Comparison of ENCODE assay signal across 9 cellular contexts in genomic region chr14:59465570-59466150, GRCh38. TPM values are rescaled to one million over a fixed set of nuclear protein-coding genes. Genes with fewer than 3 reads are reported as not detected.
A peak's percentile ranks its signal among the peaks of the same experiment; 100 is the strongest.
DNase-seq lines count a peak whose midpoint lies in the region; ATAC-seq and TF ChIP-seq lines count a peak whose summit lies in the region.
"Had no signal": no experiment of that assay in that cellular context is flagged by ENCODE, and none has a peak within 500 bp of the region (broad histone marks: within the 10 kb centered on the region; RNA-seq: fewer than 3 reads in every experiment).

No MANE protein-coding gene starts in this region.

- peak overlapping the region; percentile 79 to 93 (median 89) for H3K4me3 Mint-ChIP-seq in CD8-positive, alpha-beta memory T cell
- peak overlapping the region; percentile 72 for H3K4me3 Mint-ChIP-seq in T-helper 1 cell treated with Interleukin-12 subunit alpha and Interleukin-12 subunit beta and Interleukin-4 antibody, amounts not matched to agents 30 μg/mL and 1 μg/mL, for 36 hours
- peak overlapping the region; percentile 77 for H3K4me3 Mint-ChIP-seq in progenitor cell of endocrine pancreas (ENCODE audit: low read depth)

- H3K27me3 ChIP-seq in CD8-positive, alpha-beta memory T cell (ENCODE audit: insufficient read depth, low read length, poor library complexity, severe bottlenecking) = no peaks in the 10 kb centered on the region
- H3K27me3 ChIP-seq: SJCRH30 had no signal

- H3K27ac ChIP-seq in CD8-positive, alpha-beta memory T cell (ENCODE audit: low read depth, low read length) = peak overlapping the region; percentile 25
- H3K27ac ChIP-seq: SJCRH30 had no signal

- peaks cover 9% of the 10 kb centered on the region for H3K4me1 ChIP-seq in CD8-positive, alpha-beta memory T cell (ENCODE audit: insufficient read depth, low read length)

- H3K36me3 Mint-ChIP-seq in CD8-positive, alpha-beta memory T cell = peaks cover 0 to 2% (median 1%) of the 10 kb centered on the region in 3 donors
- no peaks in the 10 kb centered on the region for H3K36me3 Mint-ChIP-seq in T-helper 1 cell treated with Interleukin-12 subunit alpha and Interleukin-12 subunit beta and Interleukin-4 antibody, amounts not matched to agents 30 μg/mL and 1 μg/mL, for 36 hours (ENCODE audit: low read depth)
- H3K36me3 Mint-ChIP-seq in progenitor cell of endocrine pancreas (ENCODE audit: insufficient read depth) = peaks cover 6% of the 10 kb centered on the region

- H3K27ac Mint-ChIP-seq in CD8-positive, alpha-beta memory T cell = peak overlapping the region; percentile 84 to 96 (median 92)
- peak overlapping the region; percentile 32 for H3K27ac Mint-ChIP-seq in T-helper 1 cell treated with Interleukin-12 subunit alpha and Interleukin-12 subunit beta and Interleukin-4 antibody, amounts not matched to agents 30 μg/mL and 1 μg/mL, for 36 hours
- peak overlapping the region; percentile 75 for H3K27ac Mint-ChIP-seq in progenitor cell of endocrine pancreas

- ATAC-seq in esophagus mucosa = no peak

- peaks cover 0 to 3% of the 10 kb centered on the region in 2 donors for H3K27me3 Mint-ChIP-seq in CD8-positive, alpha-beta memory T cell
- H3K27me3 Mint-ChIP-seq in T-helper 1 cell treated with Interleukin-12 subunit alpha and Interleukin-12 subunit beta and Interleukin-4 antibody, amounts not matched to agents 30 μg/mL and 1 μg/mL, for 36 hours (ENCODE audit: low read depth) = peaks cover 16% of the 10 kb centered on the region
- peaks cover 22% of the 10 kb centered on the region for H3K27me3 Mint-ChIP-seq in progenitor cell of endocrine pancreas

- no peaks in the 10 kb centered on the region for H3K9me3 Mint-ChIP-seq in CD8-positive, alpha-beta memory T cell
- no peaks in the 10 kb centered on the region for H3K9me3 Mint-ChIP-seq in T-helper 1 cell treated with Interleukin-12 subunit alpha and Interleukin-12 subunit beta and Interleukin-4 antibody, amounts not matched to agents 30 μg/mL and 1 μg/mL, for 36 hours
- no peaks in the 10 kb centered on the region for H3K9me3 Mint-ChIP-seq in progenitor cell of endocrine pancreas (ENCODE audit: low read depth)

- POLR2A ChIA-PET in CD8-positive, alpha-beta memory T cell (lab: Charles Lee) = interaction anchor here (1.0 to 3.6 kb wide), 2 partner anchors 18 to 782 kb away, joined by 3 to 24 read pairs; partner anchors contain the start of genes JKAMP and L3HYPDH

- TF ChIP-seq CTCF in fibroblast of the aortic adventitia (IDR thresholded peaks at IDR 0.05; ENCODE audit: insufficient read depth, low read length) (no peak), progenitor cell of endocrine pancreas (IDR thresholded peaks at IDR 0.05; ENCODE audit: unreplicated experiment) (no peak)

- no peaks in the 10 kb centered on the region for H3K9me3 ChIP-seq in CD8-positive, alpha-beta memory T cell (ENCODE audit: low read length)
- H3K9me3 ChIP-seq: SJCRH30 had no signal

- CTCF ChIA-PET in CD8-positive, alpha-beta memory T cell (lab: Charles Lee) = interaction anchor here (3.3 kb wide), 1 partner anchor 18 kb away, joined by 15 read pairs; the partner anchor contains the start of genes JKAMP and L3HYPDH

- H3K4me3 ChIP-seq in CD8-positive, alpha-beta memory T cell (ENCODE audit: low read length) = peak overlapping the region; percentile 38
- H3K4me3 ChIP-seq in fibroblast of the aortic adventitia (ENCODE audit: low read depth, low read length) = peak overlapping the region; percentile 65
- H3K4me3 ChIP-seq: SJCRH30 had no signal

- peak in 2 of 5 donors; percentile 33 to 59 for DNase-seq in CD8-positive, alpha-beta memory T cell
- no peak for DNase-seq in fibroblast of the aortic adventitia (ENCODE audit: low read depth)
- no peak for DNase-seq in progenitor cell of endocrine pancreas (ENCODE audit: low spot score, unreplicated experiment)
- DNase-seq in NAMALWA (ENCODE audit: low spot score) = no peak
- DNase-seq in kidney glomerular epithelial cell (lab: John Stamatoyannopoulos, UW) = no peak
- DNase-seq in putamen (ENCODE audit: low spot score) = no peak
- DNase-seq: SJCRH30 had no signal

- H3K4me1 Mint-ChIP-seq in CD8-positive, alpha-beta memory T cell = peaks cover 6 to 21% (median 12%) of the 10 kb centered on the region in 3 donors
- H3K4me1 Mint-ChIP-seq in T-helper 1 cell treated with Interleukin-12 subunit alpha and Interleukin-12 subunit beta and Interleukin-4 antibody, amounts not matched to agents 30 μg/mL and 1 μg/mL, for 36 hours (ENCODE audit: low read depth) = peaks cover 3% of the 10 kb centered on the region
- peaks cover 4% of the 10 kb centered on the region for H3K4me1 Mint-ChIP-seq in progenitor cell of endocrine pancreas (ENCODE audit: low read depth)

- no peaks in the 10 kb centered on the region for H3K36me3 ChIP-seq in CD8-positive, alpha-beta memory T cell (ENCODE audit: insufficient read depth, low read length)

RNA-seq across cellular contexts. Expression of gene GPR135, which starts 0.5 kb away (rescaled TPM):
- under 1 TPM; 0.73 to 0.90 TPM for total RNA-seq in CD8-positive, alpha-beta memory T cell
- polyA plus RNA-seq in CD8-positive, alpha-beta memory T cell = 0.64 TPM
- total RNA-seq in fibroblast of the aortic adventitia (ENCODE audit: low replicate concordance) = 1.7 and 4.3 TPM in 2 replicates
- 3.0 and 3.4 TPM in 2 replicates for total RNA-seq in progenitor cell of endocrine pancreas
- total RNA-seq in esophagus mucosa = 0.56 TPM

RNA-seq across cellular contexts. Expression of gene L3HYPDH, which starts 18.5 kb away (rescaled TPM):
- total RNA-seq in CD8-positive, alpha-beta memory T cell = 10 to 100 TPM in 1 of 2 experiments, 1 to 10 TPM in 1; 8.1 to 10.1 TPM
- polyA plus RNA-seq in CD8-positive, alpha-beta memory T cell = 2.6 TPM
- 16.7 and 28.7 TPM in 2 replicates for total RNA-seq in fibroblast of the aortic adventitia (ENCODE audit: low replicate concordance)
- 20.1 and 23.7 TPM in 2 replicates for total RNA-seq in progenitor cell of endocrine pancreas
- total RNA-seq in esophagus mucosa = 11.5 TPM

RNA-seq across cellular contexts. Expression of gene JKAMP, which starts 18.7 kb away (rescaled TPM):
- 10 to 100 TPM; 22.3 to 30.4 TPM for total RNA-seq in CD8-positive, alpha-beta memory T cell
- 57.0 TPM for polyA plus RNA-seq in CD8-positive, alpha-beta memory T cell
- total RNA-seq in fibroblast of the aortic adventitia (ENCODE audit: low replicate concordance) (58.8 and 105 TPM in 2 replicates), progenitor cell of endocrine pancreas (55.2 and 56.2 TPM in 2 replicates), esophagus mucosa (14.6 TPM)

Comparison
In these comparisons a context has a peak if more than half of its experiments do, and no peak if none do; other contexts are left out.
1. H3K27ac Mint-ChIP-seq: peak in every context shown above with its lines; median percentile 92 in CD8-positive, alpha-beta memory T cell; 75 in progenitor cell of endocrine pancreas; 32 in T-helper 1 cell treated with Interleukin-12 subunit alpha and Interleukin-12 subunit beta and Interleukin-4 antibody, amounts not matched to agents 30 μg/mL and 1 μg/mL, for 36 hours.